17 cellular contexts compared by ENCODE assay signal in genomic region chrX:38438321-38438720, GRCh38.
DNase-seq lines count a peak whose midpoint lies in the region; TF ChIP-seq lines count a peak whose summit lies in the region.
"Had no signal": no experiment of that assay in that cellular context is flagged by ENCODE, and none has a peak within 500 bp of the region (broad histone marks: within the 10 kb centered on the region; RNA-seq: fewer than 3 reads in every experiment).

No MANE protein-coding gene starts in this region.

- H3K27ac ChIP-seq in breast epithelium = no peak overlapping the region
- H3K27ac ChIP-seq in RWPE1 = no peak overlapping the region
- H3K27ac ChIP-seq: HL-60 had no signal

- no peak overlapping the region for H3K4me3 Mint-ChIP-seq in MCF 10A (ENCODE audit: unreplicated experiment)
- H3K4me3 Mint-ChIP-seq: B cell; CD4-positive, alpha-beta memory T cell had no signal

- CTCF ChIA-PET in MCF 10A (lab: Yijun Ruan, JAX) (no interaction called here), RWPE1 (lab: Yijun Ruan, JAX) (no interaction called here)

- TF ChIP-seq CTCF in MCF 10A (IDR thresholded peaks at IDR 0.05; ENCODE audit: unreplicated experiment) = no peak
- no peak for TF ChIP-seq CTCF in breast epithelium (IDR thresholded peaks at IDR 0.05)
- TF ChIP-seq CTCF in RWPE1 (conservative IDR thresholded peaks at IDR 0.05; ENCODE audit: low read depth) = no peak

- intact Hi-C loops in MCF 10A (cut with micrococcal nuclease) (no loop called here), breast epithelium (cut with DNase I; ENCODE audit: low total_unique reads) (no loop called here)

- DNase-seq in MCF 10A (ENCODE audit: unreplicated experiment) (peak; percentile 3), breast epithelium (ENCODE audit: low spot score in 2 of 2) (no peak), RWPE1 (ENCODE audit: low spot score) (peak; percentile 2), erythroblast (lab: John Stamatoyannopoulos, UW) (peak; percentile 0), NCI-H345 treated with DMSO at 0.1 percent for 48 hours (lab: John Stamatoyannopoulos, UW; ENCODE audit: unreplicated experiment) (no peak), SKM-1 (lab: John Stamatoyannopoulos, UW; ENCODE audit: unreplicated experiment) (no peak), DMS153 (lab: John Stamatoyannopoulos, UW) (no peak), midbrain (lab: John Stamatoyannopoulos, UW) (no peak)
- DNase-seq: CD4-positive, alpha-beta memory T cell; KBM-7; NCI-H1092 treated with DMSO at 0.1 percent for 48 hours; NCI-H1694 treated with DMSO at 0.1 percent for 48 hours; NCI-H2171; NCI-H82; SIG-M5 had no signal

- peaks cover 0 to 22% of the 10 kb centered on the region in 2 donors for H3K27me3 ChIP-seq in breast epithelium

- TF ChIP-seq POLR2A in breast epithelium (IDR thresholded peaks at IDR 0.05) (no peak), erythroblast (IDR thresholded peaks at IDR 0.05; ENCODE audit: low read length) (no peak)

- no peaks in the 10 kb centered on the region for H3K36me3 ChIP-seq in breast epithelium

- H3K27ac Mint-ChIP-seq in MCF 10A (ENCODE audit: low read depth, unreplicated experiment) = no peak overlapping the region
- H3K27ac Mint-ChIP-seq: B cell; CD4-positive, alpha-beta memory T cell had no signal

- no TSS peak for BruUV-seq in MCF 10A (replicated peaks; lab: Mats Ljungman, UMichigan)

- POLR2A ChIA-PET in MCF 10A (lab: Yijun Ruan, JAX) (no interaction called here), RWPE1 (lab: Yijun Ruan, JAX; ENCODE audit: low non-redundant PET) (no interaction called here)

- no peaks in the 10 kb centered on the region for H3K9me3 Mint-ChIP-seq in MCF 10A (ENCODE audit: unreplicated experiment)

- H3K27me3 Mint-ChIP-seq in MCF 10A (ENCODE audit: insufficient read depth, unreplicated experiment) = peaks cover 46% of the 10 kb centered on the region

- H3K4me3 ChIP-seq in breast epithelium = no peak overlapping the region

- H3K4me1 ChIP-seq in breast epithelium = no peaks in the 10 kb centered on the region

- H3K36me3 Mint-ChIP-seq in MCF 10A (ENCODE audit: insufficient read depth, unreplicated experiment) = no peaks in the 10 kb centered on the region
- H3K36me3 Mint-ChIP-seq: CD4-positive, alpha-beta memory T cell had no signal

- H3K9me3 ChIP-seq in breast epithelium = no peaks in the 10 kb centered on the region

- no peaks in the 10 kb centered on the region for H3K4me1 Mint-ChIP-seq in MCF 10A (ENCODE audit: insufficient read depth, unreplicated experiment)
- H3K4me1 Mint-ChIP-seq: B cell; CD4-positive, alpha-beta memory T cell had no signal

Comparison
In these comparisons a context has a peak if more than half of its experiments do, and no peak if none do; other contexts are left out.
1. DNase-seq: peak in MCF 10A (single experiment), RWPE1 (single experiment) and erythroblast (2 of 2); none in breast epithelium (0 of 2), NCI-H345 treated with DMSO at 0.1 percent for 48 hours (single experiment), SKM-1 (single experiment), DMS153 (single experiment) and midbrain (single experiment).